Comparison of ENCODE assay signal across 17 cellular contexts in genomic region chr17:59638553-59638952, GRCh38.
"Had no signal": no experiment of that assay in that cellular context is flagged by ENCODE, and none has a peak within 500 bp of the region (broad histone marks: within the 10 kb centered on the region; RNA-seq: fewer than 3 reads in every experiment).

No MANE protein-coding gene starts in this region.

- H3K9me3 ChIP-seq: colonic mucosa, esophagus muscularis mucosa, sigmoid colon, thoracic aorta had no signal

- FAIRE-seq: urothelium cell line had no signal

- H3K27ac Mint-ChIP-seq: activated CD4-positive, alpha-beta memory T cell treated with anti-CD3 and anti-CD28 coated beads for 36 hours; activated CD4-positive, alpha-beta T cell treated with anti-CD3 and anti-CD28 coated beads for 36 hours; activated CD8-positive, alpha-beta memory T cell treated with anti-CD3 and anti-CD28 coated beads, Interleukin-2, amount 10 ng/mL, durations not matched to agents 7 days and 5 days; T-helper 17 cell had no signal

- H3K9me3 Mint-ChIP-seq: activated CD4-positive, alpha-beta memory T cell treated with anti-CD3 and anti-CD28 coated beads for 36 hours; natural killer cell had no signal

- H3K4me3 Mint-ChIP-seq: activated CD4-positive, alpha-beta memory T cell treated with anti-CD3 and anti-CD28 coated beads for 36 hours; activated CD4-positive, alpha-beta T cell treated with anti-CD3 and anti-CD28 coated beads for 36 hours; activated CD8-positive, alpha-beta memory T cell treated with anti-CD3 and anti-CD28 coated beads, Interleukin-2, amount 10 ng/mL, durations not matched to agents 7 days and 5 days; natural killer cell had no signal

- H3K36me3 ChIP-seq: colonic mucosa, sigmoid colon, thoracic aorta had no signal

- H3K4me3 ChIP-seq: colonic mucosa, esophagus muscularis mucosa, sigmoid colon, thoracic aorta had no signal

- DNase-seq: activated CD4-positive, alpha-beta memory T cell treated with anti-CD3 and anti-CD28 coated beads for 36 hours; activated CD4-positive, alpha-beta T cell treated with anti-CD3 and anti-CD28 coated beads for 36 hours; activated CD8-positive, alpha-beta memory T cell treated with anti-CD3 and anti-CD28 coated beads, Interleukin-2, amount 10 ng/mL, durations not matched to agents 7 days and 5 days; activated naive CD4-positive, alpha-beta T cell treated with anti-CD3 and anti-CD28 coated beads, Interleukin-2, amount 50 U/mL, for 16 hours; activated T-cell treated with anti-CD3 and anti-CD28 coated beads, Interleukin-2, amount 50 U/mL, for 1 hour; colonic mucosa; hippocampal formation; mesenchymal stem cell; natural killer cell; sigmoid colon; stimulated activated CD4-positive, alpha-beta T cell treated with anti-CD3 and anti-CD28 coated beads, Interleukin-12 subunit alpha, Interleukin-12 subunit beta, amount 100 ng/mL, for 4 hours; stimulated activated CD4-positive, alpha-beta T cell treated with anti-CD3 and anti-CD28 coated beads, Interleukin-2, amount 100 ng/mL, for 24 hours; T-helper 17 cell; WERI-Rb-1 had no signal

- H3K27me3 Mint-ChIP-seq: activated CD4-positive, alpha-beta memory T cell treated with anti-CD3 and anti-CD28 coated beads for 36 hours; activated CD4-positive, alpha-beta T cell treated with anti-CD3 and anti-CD28 coated beads for 36 hours; activated CD8-positive, alpha-beta memory T cell treated with anti-CD3 and anti-CD28 coated beads, Interleukin-2, amount 10 ng/mL, durations not matched to agents 7 days and 5 days; T-helper 17 cell had no signal

- ATAC-seq: activated CD4-positive, alpha-beta T cell treated with anti-CD3 and anti-CD28 coated beads for 36 hours; activated CD8-positive, alpha-beta memory T cell treated with anti-CD3 and anti-CD28 coated beads, Interleukin-2, amount 10 ng/mL, durations not matched to agents 7 days and 5 days; natural killer cell; T-helper 17 cell had no signal

- H3K36me3 Mint-ChIP-seq: natural killer cell had no signal

- H3K27ac ChIP-seq: colonic mucosa, esophagus muscularis mucosa, sigmoid colon, thoracic aorta, WERI-Rb-1 had no signal

- H3K27me3 ChIP-seq: colonic mucosa, esophagus muscularis mucosa, sigmoid colon had no signal
